In genomic region chr15:74461847-74462511, GRCh38 we compare ENCODE assay signal across 8 cellular contexts. TPM values are rescaled to one million over a fixed set of nuclear protein-coding genes. Genes with fewer than 3 reads are reported as not detected.
DNase-seq lines count a peak whose midpoint lies in the region; ATAC-seq, FAIRE-seq and TF ChIP-seq lines count a peak whose summit lies in the region.

No MANE protein-coding gene starts in this region.

- H3K36me3 Mint-ChIP-seq in astrocyte (ENCODE audit: low read depth, unreplicated experiment) = no peaks in the 10 kb centered on the region

- H2BK15ac ChIP-seq in mesenchymal stem cell (ENCODE audit: low read depth, poor library complexity, severe bottlenecking) = no peak overlapping the region

- ATAC-seq in HG02571 (IDR thresholded peaks at IDR 0.05; ENCODE audit: unreplicated experiment) = no peak

- no peaks in the 10 kb centered on the region; the same call in 1 of the 2 replicates for H3K9me3 ChIP-seq in AG04450 (ENCODE audit: control insufficient read depth, insufficient read depth, low read length)
- H3K9me3 ChIP-seq in astrocyte (ENCODE audit: insufficient read depth, low read depth, low read length) = no peaks in the 10 kb centered on the region
- no peaks in the 10 kb centered on the region for H3K9me3 ChIP-seq in mesenchymal stem cell (ENCODE audit: control insufficient read depth, low read length)

- H3K4me2 ChIP-seq in astrocyte (ENCODE audit: low read length) = peak overlapping the region; percentile 94
- H3K4me2 ChIP-seq in mesenchymal stem cell (ENCODE audit: low read length, poor library complexity, severe bottlenecking) = peak overlapping the region; percentile 99

- no peak overlapping the region for H2BK120ac ChIP-seq in mesenchymal stem cell (ENCODE audit: low read depth, low read length)

- H2AFZ ChIP-seq in astrocyte (ENCODE audit: low read depth, low read length) (peak overlapping the region; percentile 45), mesenchymal stem cell (ENCODE audit: low read depth, low read length) (no peak overlapping the region)

- H3K79me2 ChIP-seq in astrocyte (ENCODE audit: insufficient read depth, low read length) = peaks cover 9% of the 10 kb centered on the region

- H3K36me3 ChIP-seq in astrocyte (ENCODE audit: insufficient read depth, low read length) (no peaks in the 10 kb centered on the region), mesenchymal stem cell (ENCODE audit: control insufficient read depth in 1 of 2, insufficient read depth in 2 of 2, low read depth in 1 of 2, low read length in 2 of 2) (peaks cover 0 to 12% of the 10 kb centered on the region in 2 experiments)

- DNase-seq in AG04450 (ENCODE audit: low read depth, low spot score) (no peak), HT-29 (ENCODE audit: low spot score) (peak; percentile 15), astrocyte (ENCODE audit: low read depth) (no peak), mesenchymal stem cell (peak; percentile 24), NCI-H524 treated with DMSO at 0.1 percent for 48 hours (lab: John Stamatoyannopoulos, UW) (no peak), MV-4-11 (lab: John Stamatoyannopoulos, UW) (no peak), cerebellar nuclear complex (lab: John Stamatoyannopoulos, UW) (no peak)

- TF ChIP-seq CTCF in AG04450 (IDR thresholded peaks at IDR 0.05; ENCODE audit: low read depth, low read length) (no peak), astrocyte (IDR thresholded peaks at IDR 0.05; ENCODE audit: insufficient read depth, low read depth, low read length) (no peak)

- FAIRE-seq in astrocyte (lab: Jason Lieb, UNC) = no peak

- no peak overlapping the region for H3K27ac Mint-ChIP-seq in astrocyte (ENCODE audit: unreplicated experiment)

- peak overlapping the region; percentile 97 for H3K4me3 Mint-ChIP-seq in astrocyte (ENCODE audit: unreplicated experiment)

- CTCF ChIA-PET in AG04450 (lab: Charles Lee) = interaction anchor here (0.7 to 1.9 kb wide), 3 partner anchors 79 to 89 kb away, joined by 3 to 7 read pairs (median 3); no protein-coding TSS in a partner anchor

- H3K4me3 ChIP-seq in AG04450 (ENCODE audit: low read depth, low read length) (peak overlapping the region; percentile 79), astrocyte (ENCODE audit: insufficient read depth, low read depth, low read length) (peak overlapping the region; percentile 92), mesenchymal stem cell (ENCODE audit: insufficient read depth in 1 of 2, low read depth in 1 of 2, low read length in 2 of 2) (peak overlapping the region in 1 of 2 experiments; percentile 100)

- no peaks in the 10 kb centered on the region for H4K20me1 ChIP-seq in astrocyte (ENCODE audit: insufficient read depth, low read length)

- H3K23ac ChIP-seq in mesenchymal stem cell (ENCODE audit: low read length in 2 of 2) = no peak overlapping the region

- peaks cover 4% of the 10 kb centered on the region for H3K4me1 ChIP-seq in astrocyte (ENCODE audit: insufficient read depth, low read length)
- H3K4me1 ChIP-seq in mesenchymal stem cell (ENCODE audit: control insufficient read depth, insufficient read depth, low read depth, low read length) = peaks cover 3% of the 10 kb centered on the region

- no peak overlapping the region for H3K18ac ChIP-seq in mesenchymal stem cell (ENCODE audit: low read depth in 1 of 2, low read length in 2 of 2)

- H3K9ac ChIP-seq in astrocyte (ENCODE audit: low read length) (peak overlapping the region; percentile 94), mesenchymal stem cell (ENCODE audit: low read length) (peak overlapping the region; percentile 96)

- 32% methylated on average over 7 of the region's 8 CpGs for WGBS in mesenchymal stem cell

- no peaks in the 10 kb centered on the region for H3K27me3 ChIP-seq in AG04450 (ENCODE audit: control insufficient read depth, insufficient read depth, low read length)
- no peaks in the 10 kb centered on the region for H3K27me3 ChIP-seq in astrocyte (ENCODE audit: insufficient read depth, low read length)
- no peaks in the 10 kb centered on the region for H3K27me3 ChIP-seq in mesenchymal stem cell (ENCODE audit: control insufficient read depth in 1 of 2, insufficient read depth in 1 of 2, low read length in 2 of 2)

- H3K14ac ChIP-seq in mesenchymal stem cell (ENCODE audit: low read length in 2 of 2) = no peak overlapping the region

- H3K9me3 Mint-ChIP-seq in astrocyte (ENCODE audit: unreplicated experiment) = no peaks in the 10 kb centered on the region

- no peak overlapping the region for H4K91ac ChIP-seq in mesenchymal stem cell (ENCODE audit: low read length)

- H2BK5ac ChIP-seq in mesenchymal stem cell (ENCODE audit: low read depth, low read length, poor library complexity, severe bottlenecking) = no peak overlapping the region

- no peak overlapping the region for H4K8ac ChIP-seq in mesenchymal stem cell (ENCODE audit: low read length)

- H2AK5ac ChIP-seq in mesenchymal stem cell (ENCODE audit: low read length, severe bottlenecking) = no peak overlapping the region

- peaks cover 9% of the 10 kb centered on the region for H3K4me1 Mint-ChIP-seq in astrocyte (ENCODE audit: low read depth, unreplicated experiment)

- no peak overlapping the region for H3K27ac ChIP-seq in AG04450 (ENCODE audit: low read depth, low read length)
- peak overlapping the region; percentile 81 for H3K27ac ChIP-seq in astrocyte (ENCODE audit: low read depth, low read length)
- no peak overlapping the region for H3K27ac ChIP-seq in mesenchymal stem cell (ENCODE audit: low read length, poor library complexity, severe bottlenecking)

- no peak overlapping the region for H2BK12ac ChIP-seq in mesenchymal stem cell (ENCODE audit: low read length in 2 of 2)

- H3K27me3 Mint-ChIP-seq in astrocyte (ENCODE audit: low read depth, unreplicated experiment) = no peaks in the 10 kb centered on the region

- no peak overlapping the region for H3K4ac ChIP-seq in mesenchymal stem cell (ENCODE audit: low read depth in 1 of 2, low read length in 2 of 2)

- peaks cover 18% of the 10 kb centered on the region for H3K79me1 ChIP-seq in mesenchymal stem cell (replicated peaks; ENCODE audit: low read length, poor library complexity, severe bottlenecking)

- POLR2A ChIA-PET in AG04450 (lab: Yijun Ruan, JAX) = interaction anchor here (1.1 to 1.5 kb wide), 3 partner anchors 22 to 94 kb away, joined by 3 to 5 read pairs (median 4); partner anchors contain the start of gene ARID3B

RNA-seq across cellular contexts. Expression of gene UBL7, which starts 1.0 kb away (rescaled TPM):
- polyA plus RNA-seq in AG04450 (2011; rRNA removed) = 76.6 and 82.8 TPM in 2 replicates
- 50.3 and 74.2 TPM in 2 replicates for polyA minus RNA-seq in AG04450 (2011; rRNA and poly(A)+ RNA removed)
- 45.1 and 57.1 TPM in 2 replicates for total RNA-seq in HT-29 (2014; rRNA removed; shearing (Covaris generic))
- 40.9 and 46.1 TPM in 2 replicates for total RNA-seq in astrocyte
- polyA plus RNA-seq in mesenchymal stem cell (2013, experiment 1 of 2) = 26.3 TPM
- 25.3 TPM for polyA plus RNA-seq in mesenchymal stem cell (2013, experiment 2 of 2)

RNA-seq across cellular contexts. Expression of gene SEMA7A, which starts 28.2 kb away (rescaled TPM):
- polyA plus RNA-seq in AG04450 (2011; rRNA removed) = 7.5 and 11.4 TPM in 2 replicates
- polyA minus RNA-seq in AG04450 (2011; rRNA and poly(A)+ RNA removed) = 12.9 and 16.0 TPM in 2 replicates
- 1.1 and 1.3 TPM in 2 replicates for total RNA-seq in HT-29 (2014; rRNA removed; shearing (Covaris generic))
- 26.7 and 36.3 TPM in 2 replicates for total RNA-seq in astrocyte
- 0.94 TPM for polyA plus RNA-seq in mesenchymal stem cell (2013, experiment 1 of 2)
- polyA plus RNA-seq in mesenchymal stem cell (2013, experiment 2 of 2) = 1.1 TPM

Comparison
In these comparisons a context has a peak if more than half of its experiments do, and no peak if none do; other contexts are left out.
1. DNase-seq: peak in HT-29 (single experiment) and mesenchymal stem cell (single experiment); none in AG04450 (single experiment), astrocyte (single experiment), NCI-H524 treated with DMSO at 0.1 percent for 48 hours (single experiment), MV-4-11 (single experiment) and cerebellar nuclear complex (0 of 2).
2. RNA of gene SEMA7A, which starts 28.2 kb away (total RNA-seq): 26.7 to 36.3 TPM in astrocyte; 1.1 to 1.3 TPM in HT-29; every median in the first group is over 10 times any median in the second.